Comparison of ENCODE assay signal across 15 cellular contexts in the genomic region with DNA sequence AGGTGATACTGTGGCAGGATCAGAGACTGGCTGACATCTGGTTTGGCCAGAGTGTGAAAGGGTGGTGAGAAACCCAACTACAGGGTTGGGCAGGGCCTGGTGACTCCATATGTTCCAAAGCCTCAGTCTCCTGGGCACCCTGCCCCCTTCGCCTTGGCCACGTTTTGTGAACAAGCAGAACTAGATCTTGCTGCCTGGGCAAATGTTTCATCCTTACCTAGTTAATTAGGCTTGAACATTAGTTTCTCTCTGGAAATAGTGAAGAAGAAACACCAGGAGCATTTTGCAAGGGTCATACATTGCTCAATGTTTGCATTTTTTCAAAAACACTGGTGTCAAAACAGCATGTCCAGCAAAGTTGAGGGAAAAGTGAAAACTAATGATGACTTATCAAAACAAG.
A peak's percentile ranks its signal among the peaks of the same experiment; 100 is the strongest.
DNase-seq lines count a peak whose midpoint lies in the region; ATAC-seq, FAIRE-seq and TF ChIP-seq lines count a peak whose summit lies in the region.
"Had no signal": no experiment of that assay in that cellular context is flagged by ENCODE, and none has a peak within 500 bp of the region (broad histone marks: within the 10 kb centered on the region; RNA-seq: fewer than 3 reads in every experiment).

No MANE protein-coding gene starts in this region.

- intact Hi-C loops in mucosa of descending colon (cut with DNase I, micrococcal nuclease), result no loop called here

- no peak overlapping the region for H3K4me3 Mint-ChIP-seq in chondrocyte (ENCODE audit: unreplicated experiment)
- H3K4me3 Mint-ChIP-seq: CD4-positive, alpha-beta memory T cell had no signal

- no peaks in the 10 kb centered on the region for H3K27me3 Mint-ChIP-seq in chondrocyte (ENCODE audit: low read depth)

- DNase-seq in AG04449 (ENCODE audit: low read depth, low spot score) (peak; percentile 74), chondrocyte (ENCODE audit: low spot score) (no peak), mucosa of descending colon (no peak), small intestine (no peak), NCI-H1417 (lab: John Stamatoyannopoulos, UW) (no peak), hippocampal formation (lab: John Stamatoyannopoulos, UW) (no peak)
- DNase-seq in stimulated activated CD4-positive, alpha-beta T cell treated with anti-CD3 and anti-CD28 coated beads, Interleukin-4, amount 100 ng/mL, for 4 hours, result no peak
- DNase-seq: CD4-positive, alpha-beta memory T cell; effector CD4-positive, alpha-beta T cell; GOT3; NCI-H2029; T-helper 2 cell had no signal

- H3K36me3 Mint-ChIP-seq in chondrocyte (ENCODE audit: low read depth), result no peaks in the 10 kb centered on the region
- H3K36me3 Mint-ChIP-seq: CD4-positive, alpha-beta memory T cell had no signal

- H3K9me3 ChIP-seq in mucosa of descending colon (no peaks in the 10 kb centered on the region), small intestine (ENCODE audit: control insufficient read depth, low read depth) (no peaks in the 10 kb centered on the region)
- H3K9me3 ChIP-seq: right atrium auricular region, vagina had no signal

- POLR2A ChIA-PET in AG04449 (lab: Yijun Ruan, JAX), result no interaction called here

- 69 to 95% (median 83%) methylated on average over 2 of the region's 2 CpGs for WGBS in small intestine, 3 donors

- H3K4me1 ChIP-seq in mucosa of descending colon (ENCODE audit: low read depth) (no peaks in the 10 kb centered on the region), small intestine (ENCODE audit: control insufficient read depth in 2 of 2, insufficient read depth in 1 of 2, low read depth in 1 of 2, low read length in 1 of 2) (peaks cover 1 to 2% of the 10 kb centered on the region in 2 donors)

- H3K36me3 ChIP-seq in mucosa of descending colon (ENCODE audit: low read depth) (no peaks in the 10 kb centered on the region), small intestine (ENCODE audit: control insufficient read depth in 2 of 2, insufficient read depth in 2 of 2, low read length in 2 of 2) (no peaks in the 10 kb centered on the region)
- H3K36me3 ChIP-seq: right atrium auricular region, vagina had no signal

- H3K27ac ChIP-seq in small intestine (ENCODE audit: low read depth in 1 of 2, low read length in 1 of 2), result peak overlapping the region in 1 of 2 donors; percentile 27
- H3K27ac ChIP-seq: right atrium auricular region, vagina had no signal

- FAIRE-seq in small intestine (lab: Jason Lieb, UNC), result no peak

- peaks cover 73% of the 10 kb centered on the region for H3K4me1 Mint-ChIP-seq in chondrocyte (ENCODE audit: low read depth)

- H3K9me3 Mint-ChIP-seq in chondrocyte (ENCODE audit: low read depth), result no peaks in the 10 kb centered on the region
- H3K9me3 Mint-ChIP-seq: CD4-positive, alpha-beta memory T cell had no signal

- CTCF ChIA-PET in AG04449 (lab: Yijun Ruan, JAX), result no interaction called here

- H3K27me3 ChIP-seq in small intestine (ENCODE audit: control insufficient read depth in 2 of 2, insufficient read depth in 2 of 2, low read length in 2 of 2), result no peaks in the 10 kb centered on the region
- H3K27me3 ChIP-seq: right atrium auricular region, vagina had no signal

- TF ChIP-seq CTCF in AG04449 (IDR thresholded peaks at IDR 0.05; ENCODE audit: insufficient read depth, low read length, missing control alignments), result no peak
- no peak for TF ChIP-seq CTCF in chondrocyte (IDR thresholded peaks at IDR 0.05)
- TF ChIP-seq CTCF in mucosa of descending colon (IDR thresholded peaks at IDR 0.05), result no peak

- H3K4me3 ChIP-seq in AG04449 (ENCODE audit: low read depth, low read length) (no peak overlapping the region), mucosa of descending colon (no peak overlapping the region), small intestine (ENCODE audit: low read depth in 1 of 2, low read length in 2 of 2) (no peak overlapping the region)
- H3K4me3 ChIP-seq: right atrium auricular region, vagina had no signal

- peak; percentile 48 for ATAC-seq in GM18520 (IDR thresholded peaks at IDR 0.05; ENCODE audit: unreplicated experiment)
- ATAC-seq in mucosa of descending colon, result peak; percentile 10

- peak overlapping the region; percentile 67 for H3K27ac Mint-ChIP-seq in chondrocyte (ENCODE audit: unreplicated experiment)
